In genomic region chr19:4977299-4978174, GRCh38 we compare ENCODE assay signal across 8 cellular contexts. TPM values are rescaled to one million over a fixed set of nuclear protein-coding genes. Genes with fewer than 3 reads are reported as not detected.
DNase-seq lines count a peak whose midpoint lies in the region; TF ChIP-seq lines count a peak whose summit lies in the region.

No MANE protein-coding gene starts in this region.

- peaks cover 100% of the 10 kb centered on the region for H4K20me1 ChIP-seq in neural progenitor cell (ENCODE audit: low read depth)

- H3K27me3 ChIP-seq in esophagus (ENCODE audit: control insufficient read depth in 1 of 2, insufficient read depth in 2 of 2, low read length in 2 of 2): no peaks in the 10 kb centered on the region
- H3K27me3 ChIP-seq in neural progenitor cell: no peaks in the 10 kb centered on the region

- H3K27me3 Mint-ChIP-seq in neural progenitor cell (ENCODE audit: insufficient read depth, low read depth): peaks cover 2% of the 10 kb centered on the region

- peak; percentile 88 for DNase-seq in AG08396 (ENCODE audit: low spot score)
- DNase-seq in NAMALWA (ENCODE audit: low spot score): peak; percentile 38
- no peak for DNase-seq in neural progenitor cell (ENCODE audit: low spot score)
- no peak for DNase-seq in activated gamma-delta T cell (lab: John Stamatoyannopoulos, UW)
- DNase-seq in HEK293T (ENCODE audit: extremely low spot score): no peak
- DNase-seq in RPMI8226: no peak
- no peak for DNase-seq in activated effector memory CD4-positive, alpha-beta T cell treated with Interleukin-2 at 50 U/mL for 16 hours

- H3K9me3 Mint-ChIP-seq in neural progenitor cell: no peaks in the 10 kb centered on the region

- peak overlapping the region; percentile 83 for H3K27ac Mint-ChIP-seq in neural progenitor cell

- H3K9ac ChIP-seq in neural progenitor cell: no peak overlapping the region

- H3K4me3 ChIP-seq in esophagus (ENCODE audit: low read depth in 1 of 2, low read length in 2 of 2) (no peak overlapping the region), neural progenitor cell (no peak overlapping the region)

- H3K4me2 ChIP-seq in neural progenitor cell: no peak overlapping the region

- H3K9me3 ChIP-seq in esophagus (ENCODE audit: control insufficient read depth in 2 of 2, insufficient read depth in 1 of 2, low read depth in 1 of 2, low read length in 1 of 2) (no peaks in the 10 kb centered on the region), neural progenitor cell (ENCODE audit: low read depth) (no peaks in the 10 kb centered on the region)

- H2AFZ ChIP-seq in neural progenitor cell (replicated peaks): no peak overlapping the region

- H3K4me3 Mint-ChIP-seq in neural progenitor cell: no peak overlapping the region

- TF ChIP-seq CTCF in neural progenitor cell (IDR thresholded peaks at IDR 0.05): no peak

- H3K79me2 ChIP-seq in neural progenitor cell (ENCODE audit: low read depth): peaks cover 100% of the 10 kb centered on the region

- CTCF ChIA-PET in HEK293T (lab: Yijun Ruan, JAX): no interaction called here

- POLR2A ChIA-PET in HEK293T (lab: Yijun Ruan, JAX): no interaction called here

- H3K36me3 Mint-ChIP-seq in neural progenitor cell: peaks cover 5% of the 10 kb centered on the region

- H3K4me1 ChIP-seq in esophagus (ENCODE audit: control insufficient read depth in 2 of 2, insufficient read depth in 2 of 2, low read length in 1 of 2) (peaks cover 4 to 26% of the 10 kb centered on the region in 2 donors), neural progenitor cell (no peaks in the 10 kb centered on the region)

- peaks cover 40% of the 10 kb centered on the region for H3K4me1 Mint-ChIP-seq in neural progenitor cell

- WGBS in esophagus, 2 donors: 47 to 58% methylated on average over 35 to 36 of the region's 36 CpGs

- H3F3A ChIP-seq in neural progenitor cell (ENCODE audit: low read depth): peaks cover 4% of the 10 kb centered on the region

- H3K27ac ChIP-seq in esophagus (ENCODE audit: low read depth in 2 of 2, low read length in 1 of 2) (peak overlapping the region; percentile 76 to 79), neural progenitor cell (no peak overlapping the region)

- peaks cover 0 to 15% of the 10 kb centered on the region in 2 donors for H3K36me3 ChIP-seq in esophagus (ENCODE audit: control insufficient read depth in 2 of 2, insufficient read depth in 2 of 2, low read length in 1 of 2)
- H3K36me3 ChIP-seq in neural progenitor cell: no peaks in the 10 kb centered on the region

TF ChIP-seq in HEK293T, 16 proteins besides CTCF, POLR2A, EP300 and RAD21:
- TF ChIP-seq FOXA1 (IDR thresholded peaks at IDR 0.05) (no peak), ZNF384 (IDR thresholded peaks at IDR 0.05) (no peak), SP1 (IDR thresholded peaks at IDR 0.05) (no peak), SUZ12 (IDR thresholded peaks at IDR 0.05) (no peak), BHLHE40 (IDR thresholded peaks at IDR 0.05; ENCODE audit: borderline replicate concordance) (no peak), ARNT (IDR thresholded peaks at IDR 0.05) (no peak), CTBP1 (IDR thresholded peaks at IDR 0.05; ENCODE audit: borderline replicate concordance) (no peak), L3MBTL2 (conservative IDR thresholded peaks at IDR 0.05) (no peak), HDGF (IDR thresholded peaks at IDR 0.05; ENCODE audit: borderline replicate concordance) (no peak), NFRKB (IDR thresholded peaks at IDR 0.05) (no peak), LEF1 (IDR thresholded peaks at IDR 0.05; ENCODE audit: borderline replicate concordance) (no peak), FOXK2 (IDR thresholded peaks at IDR 0.05) (no peak)
TF ChIP-seq in HEK293T: peak in this region for 0.

RNA-seq across cellular contexts. Expression of gene KDM4B, which starts 8.6 kb away (rescaled TPM):
- 10 to 100 TPM; 10.7 to 26.7 TPM for polyA plus RNA-seq in esophagus
- total RNA-seq in neural progenitor cell (ENCODE audit: low replicate concordance): 16.0 and 45.1 TPM in 2 replicates

Comparison
In these comparisons a context has a peak if more than half of its experiments do, and no peak if none do; other contexts are left out.
1. DNase-seq: peak in AG08396 (single experiment) and NAMALWA (single experiment); none in neural progenitor cell (single experiment), activated gamma-delta T cell (single experiment), HEK293T (single experiment), RPMI8226 (single experiment) and activated effector memory CD4-positive, alpha-beta T cell treated with Interleukin-2 at 50 U/mL for 16 hours (single experiment).